23 cellular contexts compared by ENCODE assay signal in the genomic region with DNA sequence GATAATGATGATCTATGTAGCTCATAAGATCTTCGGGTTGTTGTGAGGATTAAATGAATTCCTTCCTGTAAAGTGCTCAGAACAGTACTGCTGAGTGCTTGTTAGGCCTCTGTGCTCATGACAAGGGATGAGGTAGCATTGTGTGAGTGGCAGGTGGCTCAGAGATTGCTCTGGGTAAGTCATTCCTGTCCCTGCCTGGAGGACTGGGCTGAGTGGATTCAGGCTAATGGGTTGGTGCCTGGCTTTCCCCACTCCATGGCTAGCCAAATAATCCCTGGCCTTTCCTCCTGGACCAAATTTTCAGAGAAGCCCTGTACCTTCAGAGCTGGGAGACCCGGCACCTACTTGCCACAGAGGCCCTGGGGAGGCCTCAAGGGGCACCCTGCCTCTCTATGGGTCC. TPM values are rescaled to one million over a fixed set of nuclear protein-coding genes. Genes with fewer than 3 reads are reported as not detected.
DNase-seq lines count a peak whose midpoint lies in the region; ATAC-seq and TF ChIP-seq lines count a peak whose summit lies in the region.
"Had no signal": no experiment of that assay in that cellular context is flagged by ENCODE, and none has a peak within 500 bp of the region (broad histone marks: within the 10 kb centered on the region; RNA-seq: fewer than 3 reads in every experiment).

No MANE protein-coding gene starts in this region.

- no peaks in the 10 kb centered on the region for H3K9me3 ChIP-seq in WERI-Rb-1 (ENCODE audit: severe bottlenecking)
- no peaks in the 10 kb centered on the region for H3K9me3 ChIP-seq in neural cell (ENCODE audit: low read length)
- H3K9me3 ChIP-seq: MG63, Peyer's patch had no signal

- no peak for TF ChIP-seq EP300 in neural cell (conservative IDR thresholded peaks at IDR 0.05; ENCODE audit: poor library complexity, severe bottlenecking)

- no peak overlapping the region for H3K9ac ChIP-seq in neural cell (ENCODE audit: low read length)
- H3K9ac ChIP-seq: BLaER1 treated with 17β-estradiol and CSF1 and Interleukin-3, amounts not matched to agents 10 nM and 100 nM; GM23248 had no signal

- no peak overlapping the region for H3K27ac Mint-ChIP-seq in GM23338
- no peak overlapping the region for H3K27ac Mint-ChIP-seq in natural killer cell treated with Interleukin-12 subunit alpha and Interleukin-12 subunit beta and Interleukin-15 and Interleukin-18, amount 100 ng/mL, for 72 hours
- H3K27ac Mint-ChIP-seq: CD4-positive, alpha-beta memory T cell had no signal

- no peaks in the 10 kb centered on the region for H3K9me3 Mint-ChIP-seq in GM23338
- H3K9me3 Mint-ChIP-seq in natural killer cell treated with Interleukin-12 subunit alpha and Interleukin-12 subunit beta and Interleukin-15 and Interleukin-18, amount 100 ng/mL, for 72 hours = no peaks in the 10 kb centered on the region

- 0 out of 2 replicates have a peak overlapping the region, but pooled peaks have one; percentile 5 for H3K4me2 ChIP-seq in GM23338
- no peak overlapping the region for H3K4me2 ChIP-seq in neural cell (ENCODE audit: low read length)

- H3K9me2 ChIP-seq in GM23338 (ENCODE audit: insufficient read depth) (no peaks in the 10 kb centered on the region), neural cell (ENCODE audit: insufficient read depth, low read length) (no peaks in the 10 kb centered on the region)

- H3K4me3 ChIP-seq in GM23338 = no peak overlapping the region
- H3K4me3 ChIP-seq in WERI-Rb-1 (ENCODE audit: low read depth, low read length) = no peak overlapping the region
- peak overlapping the region; percentile 86 for H3K4me3 ChIP-seq in neural cell (ENCODE audit: low read length)
- H3K4me3 ChIP-seq: BLaER1 treated with 17β-estradiol and CSF1 and Interleukin-3, amounts not matched to agents 10 nM and 100 nM; GM23248; MG63; Peyer's patch had no signal

- H3K4me3 Mint-ChIP-seq in GM23338 = peak overlapping the region; percentile 6; the same call in 1 of the 3 replicates
- no peak overlapping the region for H3K4me3 Mint-ChIP-seq in natural killer cell treated with Interleukin-12 subunit alpha and Interleukin-12 subunit beta and Interleukin-15 and Interleukin-18, amount 100 ng/mL, for 72 hours

- H3K27ac ChIP-seq in GM23338 (ENCODE audit: low read depth) = no peak overlapping the region
- H3K27ac ChIP-seq in WERI-Rb-1 = peak overlapping the region; percentile 97
- H3K27ac ChIP-seq in neural cell (ENCODE audit: low read length) = no peak overlapping the region
- H3K27ac ChIP-seq: BLaER1 treated with 17β-estradiol and CSF1 and Interleukin-3, amounts not matched to agents 10 nM and 100 nM; GM23248; Peyer's patch had no signal

- peaks cover 7% of the 10 kb centered on the region; the same call in 1 of the 2 replicates for H4K20me1 ChIP-seq in GM23338 (replicated peaks; ENCODE audit: insufficient read depth)
- no peaks in the 10 kb centered on the region for H4K20me1 ChIP-seq in neural cell (ENCODE audit: insufficient read depth)

- TF ChIP-seq RAD21 in neural cell (conservative IDR thresholded peaks at IDR 0.05) = no peak

- H2AFZ ChIP-seq in GM23338 (no peak overlapping the region), neural cell (ENCODE audit: low read depth, low read length) (no peak overlapping the region)
- H2AFZ ChIP-seq: GM23248 had no signal

- H3F3A ChIP-seq in GM23338 (replicated peaks; ENCODE audit: low read depth) (peaks cover 12% of the 10 kb centered on the region; the same call in 1 of the 2 replicates), neural cell (ENCODE audit: insufficient read depth, low read length, poor library complexity, severe bottlenecking) (no peaks in the 10 kb centered on the region)

- TF ChIP-seq CTCF in GM23338 (conservative IDR thresholded peaks at IDR 0.05; ENCODE audit: low read depth in 2 of 2) (no peak), WERI-Rb-1 (IDR thresholded peaks at IDR 0.05; ENCODE audit: low read depth, low read length) (no peak), neural cell (IDR thresholded peaks at IDR 0.05; ENCODE audit: poor library complexity, severe bottlenecking) (no peak)

- peaks cover 4% of the 10 kb centered on the region for H3K27me3 Mint-ChIP-seq in GM23338 (ENCODE audit: insufficient read depth, low read depth, poor library complexity)
- peaks cover 17 to 26% of the 10 kb centered on the region in 2 donors for H3K27me3 Mint-ChIP-seq in natural killer cell treated with Interleukin-12 subunit alpha and Interleukin-12 subunit beta and Interleukin-15 and Interleukin-18, amount 100 ng/mL, for 72 hours

- H3K36me3 ChIP-seq in GM23338 (ENCODE audit: insufficient read depth) (no peaks in the 10 kb centered on the region), WERI-Rb-1 (peaks cover 10% of the 10 kb centered on the region), neural cell (ENCODE audit: insufficient read depth, low read length) (no peaks in the 10 kb centered on the region)
- H3K36me3 ChIP-seq: BLaER1 treated with 17β-estradiol and CSF1 and Interleukin-3, amounts not matched to agents 10 nM and 100 nM; MG63; Peyer's patch had no signal

- DNase-seq in NCI-H1417 (lab: John Stamatoyannopoulos, UW) (peak in 2 of 3 experiments; percentile 4 to 6), NCI-H1417 treated with DMSO at 0.1 percent for 48 hours (lab: John Stamatoyannopoulos, UW) (no peak), GM23338 (ENCODE audit: low spot score) (no peak), WERI-Rb-1 (peak; percentile 84), NCI-H1436 treated with DMSO at 0.1 percent for 48 hours (lab: John Stamatoyannopoulos, UW) (no peak), middle frontal gyrus (ENCODE audit: extremely low spot score, low spot score) (no peak)
- no peak for DNase-seq in natural killer cell treated with Interleukin-12 subunit alpha and Interleukin-12 subunit beta and Interleukin-15 and Interleukin-18, amount 100 ng/mL, for 72 hours (ENCODE audit: low spot score)
- DNase-seq: 8988T; CD4-positive, alpha-beta memory T cell; GM23248; Kasumi-1; MG63; NCI-H1436; NCI-H1930; NCI-H2171; NCI-H345; NCI-H526; Peyer's patch had no signal

- H3K4me1 ChIP-seq in GM23338 (ENCODE audit: insufficient read depth) = peaks cover 24% of the 10 kb centered on the region

- no peaks in the 10 kb centered on the region; the same call in 2 of the 3 replicates for H3K36me3 Mint-ChIP-seq in GM23338 (ENCODE audit: low read depth)
- no peaks in the 10 kb centered on the region for H3K36me3 Mint-ChIP-seq in natural killer cell treated with Interleukin-12 subunit alpha and Interleukin-12 subunit beta and Interleukin-15 and Interleukin-18, amount 100 ng/mL, for 72 hours

- ATAC-seq in GM23338 = no peak
- no peak for ATAC-seq in natural killer cell treated with Interleukin-12 subunit alpha and Interleukin-12 subunit beta and Interleukin-15 and Interleukin-18, amount 100 ng/mL, for 72 hours
- ATAC-seq: HCT116 had no signal

- H3K27me3 ChIP-seq in GM23338 (ENCODE audit: insufficient read depth) (peaks cover 16% of the 10 kb centered on the region; the same call in 1 of the 2 replicates), WERI-Rb-1 (ENCODE audit: insufficient read depth, low read depth, severe bottlenecking) (no peaks in the 10 kb centered on the region), neural cell (ENCODE audit: insufficient read depth, low read depth, low read length) (peaks cover 28% of the 10 kb centered on the region)

- H3K79me2 ChIP-seq in GM23338 (replicated peaks; ENCODE audit: insufficient read depth) (no peaks in the 10 kb centered on the region; the same call in 1 of the 2 replicates), neural cell (replicated peaks; ENCODE audit: insufficient read depth, low read length) (no peaks in the 10 kb centered on the region)

- peaks cover 19% of the 10 kb centered on the region for H3K4me1 Mint-ChIP-seq in GM23338
- H3K4me1 Mint-ChIP-seq in natural killer cell treated with Interleukin-12 subunit alpha and Interleukin-12 subunit beta and Interleukin-15 and Interleukin-18, amount 100 ng/mL, for 72 hours (ENCODE audit: low read depth in 2 of 2) = no peaks in the 10 kb centered on the region

TF ChIP-seq in GM23338, 12 proteins besides CTCF, POLR2A, EP300 and RAD21 (continues in another document):
- TF ChIP-seq POLR2AphosphoS5 (IDR thresholded peaks at IDR 0.05; ENCODE audit: low read depth) = no peak
- TF ChIP-seq ZNF331 (CRISPR knock-in tag; IDR thresholded peaks at IDR 0.05; ENCODE audit: low read depth) = no peak
- TF ChIP-seq STAT1 (IDR thresholded peaks at IDR 0.05; ENCODE audit: unreplicated experiment) = no peak

TF ChIP-seq in neural cell, 6 proteins besides CTCF, POLR2A, EP300 and RAD21 (continues in another document):
- no peak for TF ChIP-seq EZH2 (IDR thresholded peaks at IDR 0.05; ENCODE audit: borderline replicate concordance, insufficient read depth, low read length, poor library complexity, severe bottlenecking)
- TF ChIP-seq TAF1 (IDR thresholded peaks at IDR 0.05; ENCODE audit: low read depth) = no peak

RNA-seq across cellular contexts. Expression of a gene that starts 1.3 kb away (rescaled TPM):
- total RNA-seq in GM23338 (2014; rRNA removed; shearing (Covaris generic)) = 8.4 and 9.1 TPM in 2 replicates
- polyA plus RNA-seq in GM23338 (2016; fragmentation: Nextera tagmentation; extraction: Ambion mirVana) (4.8 and 5.7 TPM in 2 replicates), neural cell (0.32 and 1.2 TPM in 2 replicates)
- 1.7 and 2.4 TPM in 2 replicates for polyA minus RNA-seq in neural cell
- not detected for total RNA-seq in natural killer cell treated with Interleukin-12 subunit alpha and Interleukin-12 subunit beta and Interleukin-15 and Interleukin-18, amount 100 ng/mL, for 72 hours
- total RNA-seq: Daoy, GM23248, OCI-LY7 had no signal
- polyA plus RNA-seq: CD4-positive, alpha-beta memory T cell; GM23248 had no signal

RNA-seq across cellular contexts. Expression of a gene that starts 39.2 kb away (rescaled TPM):
- 86.1 and 90.0 TPM in 2 replicates for total RNA-seq in GM23338 (2014; rRNA removed; shearing (Covaris generic))
- 23.5 and 24.2 TPM in 2 replicates for polyA plus RNA-seq in GM23338 (2016; fragmentation: Nextera tagmentation; extraction: Ambion mirVana)
- 18.6 and 47.5 TPM in 2 replicates for polyA plus RNA-seq in neural cell
- 31.8 and 44.8 TPM in 2 replicates for polyA minus RNA-seq in neural cell
- 100 to 1,000 TPM in 1 of 2 donors, 10 to 100 TPM in 1; 65.7 to 195 TPM for total RNA-seq in natural killer cell treated with Interleukin-12 subunit alpha and Interleukin-12 subunit beta and Interleukin-15 and Interleukin-18, amount 100 ng/mL, for 72 hours

RNA-seq across cellular contexts. Expression of a gene that starts 45.5 kb away (rescaled TPM):
- 40.3 and 46.1 TPM in 2 replicates for total RNA-seq in GM23338 (2014; rRNA removed; shearing (Covaris generic))
- 17.8 and 18.6 TPM in 2 replicates for polyA plus RNA-seq in GM23338 (2016; fragmentation: Nextera tagmentation; extraction: Ambion mirVana)
- 14.8 and 20.1 TPM in 2 replicates for polyA plus RNA-seq in neural cell
- polyA minus RNA-seq in neural cell = 21.4 and 24.3 TPM in 2 replicates
- total RNA-seq in natural killer cell treated with Interleukin-12 subunit alpha and Interleukin-12 subunit beta and Interleukin-15 and Interleukin-18, amount 100 ng/mL, for 72 hours = 10 to 100 TPM in 1 of 2 donors, 1 to 10 TPM in 1; 7.7 to 14.5 TPM

Comparison
In these comparisons a context has a peak if more than half of its experiments do, and no peak if none do; other contexts are left out.
1. DNase-seq: peak in NCI-H1417 (2 of 3) and WERI-Rb-1 (single experiment); none in NCI-H1417 treated with DMSO at 0.1 percent for 48 hours (single experiment), GM23338 (single experiment), NCI-H1436 treated with DMSO at 0.1 percent for 48 hours (single experiment), natural killer cell treated with Interleukin-12 subunit alpha and Interleukin-12 subunit beta and Interleukin-15 and Interleukin-18, amount 100 ng/mL, for 72 hours (single experiment) and middle frontal gyrus (single experiment).